ENCODE assay signal across 19 cellular contexts in genomic region chr2:27566628-27567027, GRCh38.
DNase-seq lines count a peak whose midpoint lies in the region; ATAC-seq and TF ChIP-seq lines count a peak whose summit lies in the region.
"Had no signal": no experiment of that assay in that cellular context is flagged by ENCODE, and none has a peak within 500 bp of the region (broad histone marks: within the 10 kb centered on the region; RNA-seq: fewer than 3 reads in every experiment).

No MANE protein-coding gene starts in this region.

- no peak for ATAC-seq in GM19467 (IDR thresholded peaks at IDR 0.05; ENCODE audit: unreplicated experiment)
- ATAC-seq in HG02885 (IDR thresholded peaks at IDR 0.05; ENCODE audit: poor library complexity, unreplicated experiment): no peak
- ATAC-seq: GM23338, right cardiac atrium, upper lobe of right lung had no signal

- TF ChIP-seq CTCF in foreskin fibroblast (IDR thresholded peaks at IDR 0.05; ENCODE audit: low read depth, low read length): no peak

- DNase-seq in HPDE6-E6E7 (ENCODE audit: extremely low spot score): peak; percentile 40
- peak; percentile 29 for DNase-seq in astrocyte of the hippocampus (ENCODE audit: low read depth, low spot score)
- DNase-seq in foreskin fibroblast: peak; percentile 90 to 92
- peak; percentile 6 for DNase-seq in smooth muscle cell of the brain vasculature (ENCODE audit: low read depth, low spot score)
- no peak for DNase-seq in SKM-1 (lab: John Stamatoyannopoulos, UW; ENCODE audit: unreplicated experiment)
- DNase-seq: activated naive CD4-positive, alpha-beta T cell treated with anti-CD3 and anti-CD28 coated beads for 36 hours; endodermal cell; KBM-7; NCI-H1417; NCI-H345; right cardiac atrium; stimulated activated CD4-positive, alpha-beta T cell treated with anti-CD3 and anti-CD28 coated beads, Interleukin-4, amount 100 ng/mL, for 1 hour; upper lobe of right lung; WERI-Rb-1 had no signal

- H3K4me3 ChIP-seq in foreskin fibroblast (ENCODE audit: low read depth in 1 of 2, low read length in 2 of 2): no peak overlapping the region
- H3K4me3 ChIP-seq: cardiac muscle cell, GM23338, hepatocyte, upper lobe of right lung had no signal
